ENCODE assay signal across 8 cellular contexts in genomic region chr6:119481098-119481497, GRCh38.
"Had no signal": no experiment of that assay in that cellular context is flagged by ENCODE, and none has a peak within 500 bp of the region (broad histone marks: within the 10 kb centered on the region; RNA-seq: fewer than 3 reads in every experiment).

No MANE protein-coding gene starts in this region.

- H3K9ac ChIP-seq: GM23248 had no signal

- FAIRE-seq: HepG2 had no signal

- H3K9me3 ChIP-seq: HAP-1 had no signal

- ATAC-seq: HCT116, HepG2 had no signal

- H3K27ac ChIP-seq: GM23248, HL-60 had no signal

- H3K36me3 ChIP-seq: HAP-1 had no signal

- H3K4me3 ChIP-seq: GM23248, HAP-1 had no signal

- DNase-seq: GM23248, GOT3, H7, HFFc6 had no signal

- H2AFZ ChIP-seq: GM23248 had no signal
